ENCODE assay signal across 16 cellular contexts in the genomic region with DNA sequence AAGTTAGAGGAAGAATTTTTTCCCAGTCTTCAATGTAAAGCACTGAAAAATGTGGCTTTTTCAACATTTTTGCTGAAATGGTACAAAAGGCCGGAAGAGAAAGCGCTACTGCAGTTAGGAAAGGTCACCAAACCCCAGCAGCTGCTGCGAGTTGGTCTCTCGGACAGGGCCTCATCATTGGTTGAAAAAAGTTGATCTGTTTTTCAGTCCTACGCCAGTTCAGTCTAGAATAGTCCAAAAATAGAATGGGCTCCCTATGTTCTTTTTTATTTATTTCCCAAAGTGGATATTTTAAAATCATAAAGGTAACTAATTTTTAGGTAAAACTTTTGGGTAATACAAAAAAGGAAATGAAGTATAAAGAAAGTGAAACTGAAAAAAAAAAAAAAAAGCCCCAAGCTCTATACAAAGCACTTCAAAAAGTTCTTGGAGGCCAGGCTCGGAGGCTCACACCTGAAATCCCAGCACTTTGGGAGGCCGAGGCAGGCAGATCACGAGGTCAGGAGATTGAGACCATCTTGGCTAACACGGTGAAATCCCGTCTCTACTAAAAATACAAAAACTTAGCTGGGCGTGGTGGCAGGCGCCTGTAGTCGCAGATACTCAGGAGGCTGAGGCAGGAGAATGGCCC. TPM values are rescaled to one million over a fixed set of nuclear protein-coding genes. Genes with fewer than 3 reads are reported as not detected.
DNase-seq lines count a peak whose midpoint lies in the region; ATAC-seq and TF ChIP-seq lines count a peak whose summit lies in the region.
"Had no signal": no experiment of that assay in that cellular context is flagged by ENCODE, and none has a peak within 500 bp of the region (broad histone marks: within the 10 kb centered on the region; RNA-seq: fewer than 3 reads in every experiment).

No MANE protein-coding gene starts in this region.

- H3K4me2 ChIP-seq in GM23338 = no peak overlapping the region

- no peaks in the 10 kb centered on the region for H3K27me3 ChIP-seq in GM23338 (ENCODE audit: insufficient read depth)
- no peaks in the 10 kb centered on the region for H3K27me3 ChIP-seq in skeletal muscle tissue (ENCODE audit: control insufficient read depth in 3 of 3, insufficient read depth in 3 of 3, low read length in 3 of 3)
- H3K27me3 ChIP-seq: tibial nerve had no signal

- H3K4me1 ChIP-seq in GM23338 (ENCODE audit: insufficient read depth) = no peaks in the 10 kb centered on the region
- H3K4me1 ChIP-seq in skeletal muscle tissue (ENCODE audit: control insufficient read depth in 3 of 3, insufficient read depth in 3 of 3, low read length in 3 of 3) = no peaks in the 10 kb centered on the region
- H3K4me1 ChIP-seq: tibial nerve had no signal

- H3K9me3 ChIP-seq in T-helper 17 cell (ENCODE audit: control insufficient read depth, low read length, poor library complexity, severe bottlenecking) (no peaks in the 10 kb centered on the region), skeletal muscle tissue (ENCODE audit: control insufficient read depth in 3 of 3, low read length in 3 of 3) (no peaks in the 10 kb centered on the region)
- H3K9me3 ChIP-seq: tibial nerve had no signal

- no peak for TF ChIP-seq CTCF in GM23338 (conservative IDR thresholded peaks at IDR 0.05; ENCODE audit: low read depth in 2 of 2)

- H3K9ac ChIP-seq in skeletal muscle tissue (ENCODE audit: low read depth in 1 of 3, low read length in 3 of 3) = no peak overlapping the region

- H3K4me1 Mint-ChIP-seq in activated naive CD4-positive, alpha-beta T cell treated with anti-CD3 and anti-CD28 coated beads, Interleukin-2, amount 10 ng/mL, durations not matched to agents 7 days and 5 days = peaks cover 9% of the 10 kb centered on the region
- H3K4me1 Mint-ChIP-seq in GM23338 (no peaks in the 10 kb centered on the region), T-helper 17 cell (peaks cover 4% of the 10 kb centered on the region)

- CTCF ChIA-PET in activated naive CD4-positive, alpha-beta T cell treated with anti-CD3 and anti-CD28 coated beads, Interleukin-2, amount 10 ng/mL, durations not matched to agents 7 days and 5 days (lab: Charles Lee) = no interaction called here

- H3K4me3 Mint-ChIP-seq in activated naive CD4-positive, alpha-beta T cell treated with anti-CD3 and anti-CD28 coated beads, Interleukin-2, amount 10 ng/mL, durations not matched to agents 7 days and 5 days = no peak overlapping the region
- H3K4me3 Mint-ChIP-seq in GM23338 (no peak overlapping the region), T-helper 17 cell (peak overlapping the region; percentile 47)

- H3K27ac ChIP-seq in GM23338 (ENCODE audit: low read depth) (no peak overlapping the region), skeletal muscle tissue (ENCODE audit: low read depth, low read length) (peak overlapping the region; percentile 19)

- no peaks in the 10 kb centered on the region for H3K36me3 Mint-ChIP-seq in activated naive CD4-positive, alpha-beta T cell treated with anti-CD3 and anti-CD28 coated beads, Interleukin-2, amount 10 ng/mL, durations not matched to agents 7 days and 5 days
- no peaks in the 10 kb centered on the region for H3K36me3 Mint-ChIP-seq in GM23338 (ENCODE audit: low read depth)
- H3K36me3 Mint-ChIP-seq in T-helper 17 cell (ENCODE audit: low read depth) = no peaks in the 10 kb centered on the region

- H3K79me2 ChIP-seq in GM23338 (replicated peaks; ENCODE audit: insufficient read depth) = no peaks in the 10 kb centered on the region

- DNase-seq in activated naive CD4-positive, alpha-beta T cell treated with anti-CD3 and anti-CD28 coated beads, Interleukin-2, amount 10 ng/mL, durations not matched to agents 7 days and 5 days = peak; percentile 33
- no peak for DNase-seq in activated naive CD4-positive, alpha-beta T cell treated with anti-CD3 and anti-CD28 coated beads, Interleukin-2, amount 50 U/mL, for 16 hours
- DNase-seq in GM23338 (ENCODE audit: low spot score) (no peak), T-helper 17 cell (no peak), NCI-H1436 (lab: John Stamatoyannopoulos, UW) (no peak)
- no peak for DNase-seq in stimulated activated CD4-positive, alpha-beta T cell treated with anti-CD3 and anti-CD28 coated beads, Interleukin-4, amount 100 ng/mL, for 24 hours
- DNase-seq: cerebellar nuclear complex, DMS 273 treated with DMSO at 0.1 percent for 48 hours, glutamatergic neuron, kidney glomerular epithelial cell, NCI-H1105, NCI-H226 had no signal

- H3K9me2 ChIP-seq in GM23338 (ENCODE audit: insufficient read depth) = no peaks in the 10 kb centered on the region

- H3K9me3 Mint-ChIP-seq in activated naive CD4-positive, alpha-beta T cell treated with anti-CD3 and anti-CD28 coated beads, Interleukin-2, amount 10 ng/mL, durations not matched to agents 7 days and 5 days = no peaks in the 10 kb centered on the region
- no peaks in the 10 kb centered on the region; the same call in 2 of the 3 replicates for H3K9me3 Mint-ChIP-seq in GM23338

- H2AFZ ChIP-seq in GM23338 = peak overlapping the region; percentile 14; the same call in 1 of the 2 replicates

- H3F3A ChIP-seq in GM23338 (replicated peaks; ENCODE audit: low read depth) = no peaks in the 10 kb centered on the region

- ATAC-seq in GM23338 (no peak), T-helper 17 cell (no peak), GM19328 (IDR thresholded peaks at IDR 0.05; ENCODE audit: unreplicated experiment) (no peak)
- ATAC-seq: Panc1 had no signal

- H3K27me3 Mint-ChIP-seq in activated naive CD4-positive, alpha-beta T cell treated with anti-CD3 and anti-CD28 coated beads, Interleukin-2, amount 10 ng/mL, durations not matched to agents 7 days and 5 days = peaks cover 4% of the 10 kb centered on the region
- no peaks in the 10 kb centered on the region for H3K27me3 Mint-ChIP-seq in GM23338 (ENCODE audit: insufficient read depth, low read depth, poor library complexity)
- no peaks in the 10 kb centered on the region for H3K27me3 Mint-ChIP-seq in T-helper 17 cell

- H3K36me3 ChIP-seq in GM23338 (ENCODE audit: insufficient read depth) (no peaks in the 10 kb centered on the region), skeletal muscle tissue (ENCODE audit: control insufficient read depth in 3 of 3, insufficient read depth in 3 of 3, low read length in 3 of 3) (peaks cover 0 to 2% (median 1%) of the 10 kb centered on the region in 3 donors)
- H3K36me3 ChIP-seq: tibial nerve had no signal

- H3K4me3 ChIP-seq in GM23338 = no peak overlapping the region
- H3K4me3 ChIP-seq in skeletal muscle tissue (ENCODE audit: low read length in 3 of 3) = no peak overlapping the region
- H3K4me3 ChIP-seq: tibial nerve had no signal

- peak overlapping the region; percentile 30 for H3K27ac Mint-ChIP-seq in activated naive CD4-positive, alpha-beta T cell treated with anti-CD3 and anti-CD28 coated beads, Interleukin-2, amount 10 ng/mL, durations not matched to agents 7 days and 5 days
- H3K27ac Mint-ChIP-seq in GM23338 (no peak overlapping the region), T-helper 17 cell (no peak overlapping the region)

- no peaks in the 10 kb centered on the region for H4K20me1 ChIP-seq in GM23338 (replicated peaks; ENCODE audit: insufficient read depth)

TF ChIP-seq in GM23338, 12 proteins besides CTCF, POLR2A, EP300 and RAD21 (continues in another document):
- no peak for TF ChIP-seq STAT1 (IDR thresholded peaks at IDR 0.05; ENCODE audit: unreplicated experiment)
- no peak for TF ChIP-seq CREB1 (CRISPR knock-in tag; IDR thresholded peaks at IDR 0.05; ENCODE audit: low read depth)
- no peak for TF ChIP-seq POLR2AphosphoS5 (IDR thresholded peaks at IDR 0.05; ENCODE audit: low read depth)
- TF ChIP-seq ZNF331 (CRISPR knock-in tag; IDR thresholded peaks at IDR 0.05; ENCODE audit: low read depth) = no peak
- no peak for TF ChIP-seq ZNF114 (CRISPR knock-in tag; IDR thresholded peaks at IDR 0.05)

RNA-seq across cellular contexts. Expression of gene ADAP2, which starts 17.4 kb away (rescaled TPM):
- 0.94 and 2.9 TPM in 2 replicates for total RNA-seq in GM23338 (2014; rRNA removed; shearing (Covaris generic))
- polyA plus RNA-seq in GM23338 (2016; fragmentation: Nextera tagmentation; extraction: Ambion mirVana) = 0.80 and 0.94 TPM in 2 replicates
- total RNA-seq in T-helper 17 cell (1 to 10 TPM in 1 of 2 donors, under 1 TPM in 1; 0.42 to 1.1 TPM), skeletal muscle tissue (9.4 TPM)

RNA-seq across cellular contexts. Expression of gene RNF135, which starts 31.7 kb away (rescaled TPM):
- total RNA-seq in GM23338 (2014; rRNA removed; shearing (Covaris generic)) = 3.7 and 9.4 TPM in 2 replicates
- 6.8 and 9.8 TPM in 2 replicates for polyA plus RNA-seq in GM23338 (2016; fragmentation: Nextera tagmentation; extraction: Ambion mirVana)
- 1 to 10 TPM; 2.3 to 5.9 TPM for total RNA-seq in T-helper 17 cell
- 5.2 TPM for total RNA-seq in skeletal muscle tissue

RNA-seq across cellular contexts. Expression of gene TEFM, which starts 33.1 kb away (rescaled TPM):
- total RNA-seq in GM23338 (2014; rRNA removed; shearing (Covaris generic)) = 10.9 and 15.9 TPM in 2 replicates
- polyA plus RNA-seq in GM23338 (2016; fragmentation: Nextera tagmentation; extraction: Ambion mirVana) = 29.4 and 33.3 TPM in 2 replicates
- total RNA-seq in T-helper 17 cell = 1 to 10 TPM; 8.4 to 9.1 TPM
- total RNA-seq in skeletal muscle tissue = 8.9 TPM
